25 cellular contexts compared by ENCODE assay signal in genomic region chr22:44224166-44224565, GRCh38. TPM values are rescaled to one million over a fixed set of nuclear protein-coding genes. Genes with fewer than 3 reads are reported as not detected.
DNase-seq lines count a peak whose midpoint lies in the region; TF ChIP-seq lines count a peak whose summit lies in the region.
"Had no signal": no experiment of that assay in that cellular context is flagged by ENCODE, and none has a peak within 500 bp of the region (broad histone marks: within the 10 kb centered on the region; RNA-seq: fewer than 3 reads in every experiment).

No MANE protein-coding gene starts in this region.

- H3K4ac ChIP-seq in mesenchymal stem cell (ENCODE audit: low read depth in 1 of 2, low read length in 2 of 2), result no peak overlapping the region

- H3K27me3 ChIP-seq in mesenchymal stem cell (ENCODE audit: control insufficient read depth in 1 of 2, insufficient read depth in 1 of 2, low read length in 2 of 2) (peaks cover 4 to 55% of the 10 kb centered on the region in 2 experiments), testis (no peaks in the 10 kb centered on the region)
- H3K27me3 ChIP-seq: pancreas had no signal

- no peak overlapping the region for H2BK5ac ChIP-seq in mesenchymal stem cell (ENCODE audit: low read depth, low read length, poor library complexity, severe bottlenecking)

- peaks cover 6% of the 10 kb centered on the region for H3K9me3 Mint-ChIP-seq in osteocyte (ENCODE audit: unreplicated experiment)
- H3K9me3 Mint-ChIP-seq: T-helper 1 cell treated with Interleukin-12 subunit alpha and Interleukin-12 subunit beta and Interleukin-4 antibody, amounts not matched to agents 30 μg/mL and 1 μg/mL, for 36 hours had no signal

- peaks cover under 1% of the 10 kb centered on the region for H3K36me3 Mint-ChIP-seq in osteocyte (ENCODE audit: unreplicated experiment)

- intact Hi-C loops in testis (cut with DNase I; ENCODE audit: low total_unique reads), result no loop called here

- H2AFZ ChIP-seq in mesenchymal stem cell (ENCODE audit: low read depth, low read length), result no peak overlapping the region

- no peak overlapping the region for H3K4me2 ChIP-seq in mesenchymal stem cell (ENCODE audit: low read length, poor library complexity, severe bottlenecking)
- H3K4me2 ChIP-seq: BLaER1 treated with 17β-estradiol and CSF1 and Interleukin-3, amounts not matched to agents 10 nM and 100 nM had no signal

- H3K27ac ChIP-seq in epithelial cell of prostate, result no peak overlapping the region
- H3K27ac ChIP-seq in mesenchymal stem cell (ENCODE audit: low read length, poor library complexity, severe bottlenecking), result no peak overlapping the region
- H3K27ac ChIP-seq in testis, result no peak overlapping the region
- H3K27ac ChIP-seq: BLaER1 treated with 17β-estradiol and CSF1 and Interleukin-3, amounts not matched to agents 10 nM and 100 nM; pancreas; SK-N-MC; spleen; tibial artery had no signal

- H3K4me1 Mint-ChIP-seq in osteocyte (ENCODE audit: unreplicated experiment), result no peaks in the 10 kb centered on the region

- H4K8ac ChIP-seq in mesenchymal stem cell (ENCODE audit: low read length), result no peak overlapping the region

- no peak for TF ChIP-seq POLR2A in testis (IDR thresholded peaks at IDR 0.05)

- no peak for TF ChIP-seq CTCF in osteocyte (IDR thresholded peaks at IDR 0.05)
- TF ChIP-seq CTCF in testis (IDR thresholded peaks at IDR 0.05), result no peak

- WGBS in mesenchymal stem cell, result 83% methylated on average over 11 of the region's 12 CpGs
- 42 to 53% methylated on average over 12 of the region's 12 CpGs for WGBS in testis, 2 donors

- H2BK15ac ChIP-seq in mesenchymal stem cell (ENCODE audit: low read depth, poor library complexity, severe bottlenecking), result no peak overlapping the region

- no peak overlapping the region for H3K14ac ChIP-seq in mesenchymal stem cell (ENCODE audit: low read length in 2 of 2)

- no peaks in the 10 kb centered on the region for H3K79me1 ChIP-seq in mesenchymal stem cell (replicated peaks; ENCODE audit: low read length, poor library complexity, severe bottlenecking)

- H3K36me3 ChIP-seq in mesenchymal stem cell (ENCODE audit: control insufficient read depth in 1 of 2, insufficient read depth in 2 of 2, low read depth in 1 of 2, low read length in 2 of 2) (no peaks in the 10 kb centered on the region), testis (ENCODE audit: low read depth, missing control alignments) (no peaks in the 10 kb centered on the region)
- H3K36me3 ChIP-seq: BLaER1 treated with 17β-estradiol and CSF1 and Interleukin-3, amounts not matched to agents 10 nM and 100 nM; pancreas; spleen; tibial artery had no signal

- H4K91ac ChIP-seq in mesenchymal stem cell (ENCODE audit: low read length), result no peak overlapping the region

- H3K9ac ChIP-seq in mesenchymal stem cell (ENCODE audit: low read length), result no peak overlapping the region
- H3K9ac ChIP-seq: BLaER1 treated with 17β-estradiol and CSF1 and Interleukin-3, amounts not matched to agents 10 nM and 100 nM had no signal

- H3K27ac Mint-ChIP-seq in osteocyte (ENCODE audit: unreplicated experiment), result no peak overlapping the region
- H3K27ac Mint-ChIP-seq: activated T-cell treated with anti-CD3 and anti-CD28 coated beads, Interleukin-2, amount 50 U/mL, for 72 hours; T-helper 1 cell treated with Interleukin-12 subunit alpha and Interleukin-12 subunit beta and Interleukin-4 antibody, amounts not matched to agents 30 μg/mL and 1 μg/mL, for 36 hours had no signal

- H3K4me1 ChIP-seq in mesenchymal stem cell (ENCODE audit: control insufficient read depth, insufficient read depth, low read depth, low read length), result no peaks in the 10 kb centered on the region
- H3K4me1 ChIP-seq in testis, result no peaks in the 10 kb centered on the region
- H3K4me1 ChIP-seq: pancreas, spleen, tibial artery had no signal

- no peak overlapping the region for H3K18ac ChIP-seq in mesenchymal stem cell (ENCODE audit: low read depth in 1 of 2, low read length in 2 of 2)

- no peak overlapping the region for H2AK5ac ChIP-seq in mesenchymal stem cell (ENCODE audit: low read length, severe bottlenecking)

- H3K27me3 Mint-ChIP-seq in osteocyte (ENCODE audit: unreplicated experiment), result peaks cover 22% of the 10 kb centered on the region

- H3K4me3 ChIP-seq in mesenchymal stem cell (ENCODE audit: insufficient read depth in 1 of 2, low read depth in 1 of 2, low read length in 2 of 2) (no peak overlapping the region), testis (no peak overlapping the region)
- H3K4me3 ChIP-seq: BLaER1 treated with 17β-estradiol and CSF1 and Interleukin-3, amounts not matched to agents 10 nM and 100 nM; pancreas; SK-N-MC; spleen; tibial artery had no signal

- H3K23ac ChIP-seq in mesenchymal stem cell (ENCODE audit: low read length in 2 of 2), result no peak overlapping the region

- H2BK12ac ChIP-seq in mesenchymal stem cell (ENCODE audit: low read length in 2 of 2), result no peak overlapping the region

- peak; percentile 53 for DNase-seq in EH (ENCODE audit: low read depth)
- peak; percentile 9 for DNase-seq in M059J (ENCODE audit: low read depth)
- DNase-seq in epithelial cell of prostate (ENCODE audit: low read depth, low spot score), result peak; percentile 16
- DNase-seq in osteocyte (ENCODE audit: extremely low spot score, unreplicated experiment), result peak; percentile 73
- no peak for DNase-seq in mesenchymal stem cell
- no peak for DNase-seq in SKM-1 treated with dmso at 0.1 percent for 144 hours (lab: John Stamatoyannopoulos, UW; ENCODE audit: unreplicated experiment)
- DNase-seq in stimulated activated CD4-positive, alpha-beta T cell treated with anti-CD3 and anti-CD28 coated beads, Interleukin-1b, Interleukin-23, amount 100 ng/mL, for 48 hours, result no peak
- DNase-seq in testis, result no peak
- DNase-seq: activated naive CD4-positive, alpha-beta T cell; activated T-cell treated with anti-CD3 and anti-CD28 coated beads, Interleukin-2, amount 50 U/mL, for 72 hours; GDM1; left colon; NCI-H1092 treated with DMSO at 0.1 percent for 48 hours; NCI-H187; NCI-H510A; pancreas; spleen; stimulated activated CD4-positive, alpha-beta T cell treated with anti-CD3 and anti-CD28 coated beads, Interleukin-2, amount 100 ng/mL, for 48 hours; tibial artery had no signal

- peaks cover 11% of the 10 kb centered on the region for H3K9me3 ChIP-seq in mesenchymal stem cell (ENCODE audit: control insufficient read depth, low read length)
- H3K9me3 ChIP-seq in testis, result no peaks in the 10 kb centered on the region
- H3K9me3 ChIP-seq: pancreas had no signal

- H3K4me3 Mint-ChIP-seq in osteocyte (ENCODE audit: unreplicated experiment), result no peak overlapping the region
- H3K4me3 Mint-ChIP-seq: activated T-cell treated with anti-CD3 and anti-CD28 coated beads, Interleukin-2, amount 50 U/mL, for 72 hours; T-helper 1 cell treated with Interleukin-12 subunit alpha and Interleukin-12 subunit beta and Interleukin-4 antibody, amounts not matched to agents 30 μg/mL and 1 μg/mL, for 36 hours had no signal

- no peak overlapping the region for H2BK120ac ChIP-seq in mesenchymal stem cell (ENCODE audit: low read depth, low read length)

RNA-seq across cellular contexts. Expression of gene PARVG, which starts 43.4 kb away (rescaled TPM):
- total RNA-seq in M059J (2014; rRNA removed; shearing (Covaris generic)), result not detected in 2 replicates
- total RNA-seq in osteocyte (not detected in 2 replicates), testis (10 to 100 TPM in 1 of 2 donors, 1 to 10 TPM in 1; 9.7 to 14.1 TPM)
- polyA plus RNA-seq in mesenchymal stem cell (2013, experiment 1 of 2), result not detected
- polyA plus RNA-seq in mesenchymal stem cell (2013, experiment 2 of 2), result not detected
- polyA plus RNA-seq in testis (ENCODE audit: insufficient read depth, low read depth, low replicate concordance), result 7.2 TPM
- total RNA-seq: fibroblast of lung, HT-29 had no signal
- polyA plus RNA-seq: fibroblast of lung, neural cell had no signal

Comparison
In these comparisons a context has a peak if more than half of its experiments do, and no peak if none do; other contexts are left out.
1. DNase-seq: peak in EH (single experiment), M059J (single experiment), epithelial cell of prostate (single experiment) and osteocyte (single experiment); none in mesenchymal stem cell (single experiment), SKM-1 treated with dmso at 0.1 percent for 144 hours (single experiment), stimulated activated CD4-positive, alpha-beta T cell treated with anti-CD3 and anti-CD28 coated beads, Interleukin-1b, Interleukin-23, amount 100 ng/mL, for 48 hours (single experiment) and testis (single experiment).